In genomic region chr9:122777935-122778671, GRCh38 we compare ENCODE assay signal across 1 cellular context.
TF ChIP-seq lines count a peak whose summit lies in the region.

No MANE protein-coding gene starts in this region.

TF ChIP-seq in IMR-90, 13 proteins besides CTCF, POLR2A, EP300 and RAD21:
- no peak for TF ChIP-seq RFX5 (IDR thresholded peaks at IDR 0.05; ENCODE audit: low read depth, low read length)
- no peak for TF ChIP-seq CHD1 (IDR thresholded peaks at IDR 0.05; ENCODE audit: low read depth, low read length)
- no peak for TF ChIP-seq RCOR1 (IDR thresholded peaks at IDR 0.05; ENCODE audit: insufficient replicate concordance, low read length)
- no peak for TF ChIP-seq SMC3 (IDR thresholded peaks at IDR 0.05; ENCODE audit: low read depth, low read length)
- TF ChIP-seq MXI1 (IDR thresholded peaks at IDR 0.05; ENCODE audit: borderline replicate concordance, low read depth, low read length), result 0 out of 2 replicates have a peak, but pooled peaks have one; percentile 41
- no peak for TF ChIP-seq MAFK (IDR thresholded peaks at IDR 0.05; ENCODE audit: low read depth, low read length)
- no peak for TF ChIP-seq FOS (IDR thresholded peaks at IDR 0.05; ENCODE audit: low read depth, low read length)
- TF ChIP-seq MAZ (IDR thresholded peaks at IDR 0.05; ENCODE audit: borderline replicate concordance, low read depth, low read length), result no peak
- TF ChIP-seq NFE2L2 (IDR thresholded peaks at IDR 0.05; ENCODE audit: low read depth, low read length), result no peak
- peak; percentile 63 for TF ChIP-seq CEBPB (IDR thresholded peaks at IDR 0.05; ENCODE audit: low read depth, low read length)
- no peak for TF ChIP-seq USF2 (IDR thresholded peaks at IDR 0.05; ENCODE audit: low read depth, low read length)
- no peak for TF ChIP-seq BHLHE40 (IDR thresholded peaks at IDR 0.05; ENCODE audit: low read depth, low read length)
- TF ChIP-seq, protein P1, sequence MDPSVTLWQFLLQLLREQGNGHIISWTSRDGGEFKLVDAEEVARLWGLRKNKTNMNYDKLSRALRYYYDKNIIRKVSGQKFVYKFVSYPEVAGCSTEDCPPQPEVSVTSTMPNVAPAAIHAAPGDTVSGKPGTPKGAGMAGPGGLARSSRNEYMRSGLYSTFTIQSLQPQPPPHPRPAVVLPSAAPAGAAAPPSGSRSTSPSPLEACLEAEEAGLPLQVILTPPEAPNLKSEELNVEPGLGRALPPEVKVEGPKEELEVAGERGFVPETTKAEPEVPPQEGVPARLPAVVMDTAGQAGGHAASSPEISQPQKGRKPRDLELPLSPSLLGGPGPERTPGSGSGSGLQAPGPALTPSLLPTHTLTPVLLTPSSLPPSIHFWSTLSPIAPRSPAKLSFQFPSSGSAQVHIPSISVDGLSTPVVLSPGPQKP (IDR thresholded peaks at IDR 0.05; ENCODE audit: borderline replicate concordance, low read depth, low read length), result no peak
